Comparison of ENCODE assay signal across 26 cellular contexts in the genomic region with DNA sequence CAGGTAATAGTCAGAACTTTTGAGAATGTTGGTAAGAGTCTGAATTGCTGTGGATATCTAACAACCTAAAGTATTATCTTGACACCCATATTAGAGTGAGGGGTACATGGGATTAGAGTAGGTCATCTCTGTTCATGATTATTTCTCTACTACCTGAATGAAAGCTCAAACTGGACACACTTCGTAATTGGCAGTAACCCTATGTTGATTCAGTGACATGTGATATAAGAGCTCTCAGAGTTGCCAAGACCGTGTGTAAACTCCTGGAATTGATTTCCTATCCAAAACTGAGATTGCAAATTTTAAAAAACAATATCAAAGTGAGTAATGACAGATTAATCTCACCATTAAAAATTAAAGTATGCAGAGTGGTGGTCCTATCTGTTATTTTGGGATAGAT.
"Had no signal": no experiment of that assay in that cellular context is flagged by ENCODE, and none has a peak within 500 bp of the region (broad histone marks: within the 10 kb centered on the region; RNA-seq: fewer than 3 reads in every experiment).

No MANE protein-coding gene starts in this region.

- DNase-seq: activated CD4-positive, alpha-beta T cell treated with anti-CD3 and anti-CD28 coated beads, Interleukin-2, amount 10 ng/mL, durations not matched to agents 24 days and 14 days; activated CD4-positive, alpha-beta T cell treated with anti-CD3 and anti-CD28 coated beads, Interleukin-2, amount 50 U/mL, for 4 hours; activated CD8-positive, alpha-beta T cell treated with anti-CD3 and anti-CD28 coated beads for 36 hours; activated effector memory CD4-positive, alpha-beta T cell treated with anti-CD3 and anti-CD28 coated beads, Interleukin-2, amount 50 U/mL, for 16 hours; activated naive CD4-positive, alpha-beta T cell; activated naive CD4-positive, alpha-beta T cell treated with anti-CD3 and anti-CD28 coated beads, Interleukin-2, amount 50 U/mL, for 16 hours; activated naive CD8-positive, alpha-beta T cell treated with anti-CD3 and anti-CD28 coated beads for 36 hours; activated T-cell treated with anti-CD3 and anti-CD28 coated beads, Interleukin-2, amount 50 U/mL, for 1 hour; activated T-cell treated with anti-CD3 and anti-CD28 coated beads, Interleukin-2, amount 50 U/mL, for 72 hours; amniotic stem cell; aorta; NCI-H1436 treated with DMSO at 0.1 percent for 48 hours; NCI-H1694 treated with DMSO at 0.1 percent for 48 hours; NCI-H2081; NCI-H2171 treated with DMSO at 0.1 percent for 48 hours; NCI-H226; NCI-H446 treated with DMSO at 0.1 percent for 48 hours; NCI-H524; Right ventricle myocardium superior; SW 1271; T-helper 1 cell; T-helper 2 cell; T1000 had no signal

- H3K27me3 ChIP-seq: cardiac muscle cell had no signal

- FAIRE-seq: K562 had no signal

- H3K36me3 ChIP-seq: cardiac muscle cell had no signal

- H3K4me3 ChIP-seq: cardiac muscle cell, K562 had no signal

- ATAC-seq: activated CD8-positive, alpha-beta T cell treated with anti-CD3 and anti-CD28 coated beads for 36 hours; activated T-cell treated with anti-CD3 and anti-CD28 coated beads, Interleukin-2, amount 50 U/mL, for 72 hours; activated T-helper 17 cell treated with anti-CD3 and anti-CD28 coated beads, Interleukin-2, amount 50 U/mL, for 72 hours; K562 had no signal

- H3K27ac ChIP-seq: cardiac muscle cell had no signal
